Comparison of ENCODE assay signal across 17 cellular contexts in the genomic region with DNA sequence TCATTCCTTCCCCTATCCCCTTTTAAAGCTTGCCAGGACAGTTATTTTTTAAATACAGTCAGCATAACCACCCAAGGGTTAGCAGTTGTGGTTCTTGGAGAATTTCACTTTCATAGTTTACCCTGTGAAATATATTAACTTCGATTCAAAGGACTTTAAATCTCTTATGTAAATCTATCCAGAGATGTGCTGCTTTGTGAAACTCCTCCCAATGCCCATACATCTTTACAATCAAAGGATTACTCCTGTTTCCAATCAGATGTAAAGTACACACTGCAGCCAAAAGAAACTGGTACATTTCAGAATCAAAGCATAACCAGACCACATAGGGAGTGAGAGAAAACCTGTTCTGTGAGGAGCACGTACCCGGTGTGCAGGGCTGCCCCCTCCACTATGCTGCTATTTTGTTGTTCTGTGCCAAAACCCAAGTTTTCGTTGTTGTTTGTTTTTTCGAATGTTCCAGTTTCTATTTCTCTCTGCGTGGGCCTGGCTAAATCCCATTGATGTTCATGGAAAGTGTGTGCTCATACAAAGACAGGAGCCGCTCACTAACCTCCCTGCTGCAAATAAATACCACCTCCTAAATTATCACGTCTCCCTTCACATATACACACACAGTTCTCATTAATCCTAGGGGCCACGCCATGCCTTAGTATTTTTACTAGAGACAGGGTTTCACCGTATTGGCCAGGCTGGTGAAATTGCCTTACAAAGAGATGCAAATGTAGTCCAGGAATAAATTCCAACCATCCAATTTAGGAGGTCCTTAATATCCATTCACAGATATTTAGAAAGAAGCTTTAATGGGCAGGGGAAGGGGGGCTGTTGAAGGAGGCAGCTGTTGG. TPM values are rescaled to one million over a fixed set of nuclear protein-coding genes. Genes with fewer than 3 reads are reported as not detected.
DNase-seq lines count a peak whose midpoint lies in the region; ATAC-seq, FAIRE-seq and TF ChIP-seq lines count a peak whose summit lies in the region.
"Had no signal": no experiment of that assay in that cellular context is flagged by ENCODE, and none has a peak within 500 bp of the region (broad histone marks: within the 10 kb centered on the region; RNA-seq: fewer than 3 reads in every experiment).

No MANE protein-coding gene starts in this region.

- H3K36me3 ChIP-seq in Loucy (ENCODE audit: insufficient read depth, low read length): no peaks in the 10 kb centered on the region
- no peaks in the 10 kb centered on the region for H3K36me3 ChIP-seq in body of pancreas (replicated peaks in 1 of 2; ENCODE audit: insufficient read depth in 1 of 2, low read depth in 2 of 2)
- H3K36me3 ChIP-seq in neural progenitor cell: no peaks in the 10 kb centered on the region
- H3K36me3 ChIP-seq in Caco-2 (ENCODE audit: control insufficient read depth, insufficient read depth, low read length): no peaks in the 10 kb centered on the region
- no peaks in the 10 kb centered on the region for H3K36me3 ChIP-seq in small intestine (ENCODE audit: control insufficient read depth in 2 of 2, insufficient read depth in 2 of 2, low read length in 2 of 2)
- H3K36me3 ChIP-seq: SJCRH30, upper lobe of right lung had no signal

- H3K4me1 Mint-ChIP-seq in neural progenitor cell (peaks cover 46% of the 10 kb centered on the region), Caco-2 (ENCODE audit: low read depth, unreplicated experiment) (peaks cover 15% of the 10 kb centered on the region)
- H3K4me1 Mint-ChIP-seq: stimulated activated memory B cell treated with anti-CD40 and anti-IgM and Interleukin-4, amounts not matched to agents 10 μg/mL and 1 μg/mL and 100 μg/mL, for 72 hours had no signal

- CTCF ChIA-PET in Caco-2 (lab: Charles Lee): interaction anchor here (0.5 to 0.8 kb wide), 3 partner anchors 9 to 784 kb away, joined by 3 to 5 read pairs (median 5); no protein-coding TSS in a partner anchor

- H3K4me2 ChIP-seq in Loucy (ENCODE audit: low read depth, low read length, poor library complexity, severe bottlenecking) (peak overlapping the region; percentile 30), neural progenitor cell (peak overlapping the region; percentile 36)

- H3K27me3 Mint-ChIP-seq in neural progenitor cell (ENCODE audit: insufficient read depth, low read depth): peaks cover 11% of the 10 kb centered on the region
- H3K27me3 Mint-ChIP-seq in Caco-2 (ENCODE audit: insufficient read depth, unreplicated experiment): no peaks in the 10 kb centered on the region

- POLR2A ChIA-PET in Caco-2 (lab: Charles Lee): no interaction called here

- no peaks in the 10 kb centered on the region for H3K79me2 ChIP-seq in Loucy (ENCODE audit: insufficient read depth, low read length)
- H3K79me2 ChIP-seq in neural progenitor cell (ENCODE audit: low read depth): no peaks in the 10 kb centered on the region

- no peak for FAIRE-seq in small intestine (lab: Jason Lieb, UNC)

- H3K27me3 ChIP-seq in Loucy (ENCODE audit: insufficient read depth, low read length, poor library complexity, severe bottlenecking): no peaks in the 10 kb centered on the region
- H3K27me3 ChIP-seq in body of pancreas: no peaks in the 10 kb centered on the region
- H3K27me3 ChIP-seq in neural progenitor cell: no peaks in the 10 kb centered on the region
- H3K27me3 ChIP-seq in Caco-2 (replicated peaks; ENCODE audit: control insufficient read depth, insufficient read depth, low read length): no peaks in the 10 kb centered on the region
- H3K27me3 ChIP-seq in small intestine (ENCODE audit: control insufficient read depth in 2 of 2, insufficient read depth in 2 of 2, low read length in 2 of 2): no peaks in the 10 kb centered on the region
- H3K27me3 ChIP-seq: upper lobe of right lung had no signal

- ATAC-seq in body of pancreas: peak; percentile 63
- ATAC-seq: stimulated activated memory B cell treated with anti-CD40 and anti-IgM and Interleukin-4, amounts not matched to agents 10 μg/mL and 1 μg/mL and 100 μg/mL, for 72 hours; upper lobe of right lung had no signal

- intact Hi-C loops in body of pancreas (cut with DNase I) (no loop called here), Caco-2 (cut with micrococcal nuclease; ENCODE audit: unreplicated experiment) (no loop called here), posterior vena cava (cut with DNase I) (loop anchor here in 1 of 2 donors (10.0 kb wide), 1 partner anchor 50 kb away; the partner anchor contains the start of gene ATP9A)

- H2AFZ ChIP-seq in Loucy (ENCODE audit: low read length) (0 out of 2 replicates have a peak overlapping the region, but pooled peaks have one; percentile 23), neural progenitor cell (replicated peaks) (no peak overlapping the region)

- BruUV-seq in Caco-2 (replicated peaks; lab: Mats Ljungman, UMichigan): no TSS peak

- 49 to 64% methylated on average over 10 of the region's 10 CpGs for WGBS in body of pancreas, 2 donors
- 56 to 69% (median 67%) methylated on average over 10 of the region's 10 CpGs for WGBS in small intestine, 3 donors

- peak overlapping the region; percentile 47 for H3K27ac Mint-ChIP-seq in neural progenitor cell
- no peak overlapping the region for H3K27ac Mint-ChIP-seq in Caco-2 (ENCODE audit: unreplicated experiment)
- H3K27ac Mint-ChIP-seq: activated CD4-positive, alpha-beta memory T cell treated with anti-CD3 and anti-CD28 coated beads, Interleukin-2, amount 10 ng/mL, durations not matched to agents 7 days and 5 days; CD4-positive, alpha-beta memory T cell; stimulated activated memory B cell treated with anti-CD40 and anti-IgM and Interleukin-4, amounts not matched to agents 10 μg/mL and 1 μg/mL and 100 μg/mL, for 72 hours had no signal

- H3K9ac ChIP-seq in Loucy (ENCODE audit: low read depth, low read length, poor library complexity, severe bottlenecking): no peak overlapping the region
- H3K9ac ChIP-seq in neural progenitor cell: no peak overlapping the region

- no peak for TF ChIP-seq POLR2A in body of pancreas (IDR thresholded peaks at IDR 0.05)

- no peaks in the 10 kb centered on the region for H3K9me2 ChIP-seq in Loucy (replicated peaks; ENCODE audit: low read depth, low read length)

- H3K9me3 Mint-ChIP-seq in neural progenitor cell (no peaks in the 10 kb centered on the region), Caco-2 (ENCODE audit: unreplicated experiment) (no peaks in the 10 kb centered on the region)
- H3K9me3 Mint-ChIP-seq: activated CD4-positive, alpha-beta memory T cell treated with anti-CD3 and anti-CD28 coated beads, Interleukin-2, amount 10 ng/mL, durations not matched to agents 7 days and 5 days; CD4-positive, alpha-beta memory T cell; stimulated activated memory B cell treated with anti-CD40 and anti-IgM and Interleukin-4, amounts not matched to agents 10 μg/mL and 1 μg/mL and 100 μg/mL, for 72 hours had no signal

- H3K4me1 ChIP-seq in Loucy (ENCODE audit: insufficient read depth, low read length, poor library complexity, severe bottlenecking) (peaks cover 15% of the 10 kb centered on the region), body of pancreas (no peaks in the 10 kb centered on the region), neural progenitor cell (peaks cover 31% of the 10 kb centered on the region), Caco-2 (peaks cover 8% of the 10 kb centered on the region), small intestine (ENCODE audit: control insufficient read depth in 2 of 2, insufficient read depth in 1 of 2, low read depth in 1 of 2, low read length in 1 of 2) (no peaks in the 10 kb centered on the region)
- H3K4me1 ChIP-seq: SJCRH30, upper lobe of right lung had no signal

- DNase-seq in NCI-H82 (lab: John Stamatoyannopoulos, UW) (peak; percentile 8), NCI-H82 treated with DMSO at 0.1 percent for 48 hours (lab: John Stamatoyannopoulos, UW; ENCODE audit: unreplicated experiment) (no peak), body of pancreas (peak in 1 of 4 donors; percentile 9), neural progenitor cell (ENCODE audit: low spot score) (no peak), Caco-2 (no peak), small intestine (no peak), posterior vena cava (ENCODE audit: low spot score) (no peak)
- DNase-seq: activated CD4-positive, alpha-beta memory T cell treated with anti-CD3 and anti-CD28 coated beads, Interleukin-2, amount 10 ng/mL, durations not matched to agents 7 days and 5 days; CD4-positive, alpha-beta memory T cell; hypothalamus; NCI-H1105; NCI-H446; nucleus accumbens; SJCRH30; upper lobe of right lung had no signal

- H3K27ac ChIP-seq in body of pancreas (peak overlapping the region; percentile 5 to 56 (median 42)), neural progenitor cell (peak overlapping the region; percentile 36), small intestine (ENCODE audit: low read depth in 1 of 2, low read length in 1 of 2) (no peak overlapping the region)
- H3K27ac ChIP-seq: SJCRH30, upper lobe of right lung had no signal

- peaks cover 3% of the 10 kb centered on the region for H3K36me3 Mint-ChIP-seq in neural progenitor cell
- H3K36me3 Mint-ChIP-seq in Caco-2 (ENCODE audit: insufficient read depth, unreplicated experiment): peaks cover 41% of the 10 kb centered on the region
- H3K36me3 Mint-ChIP-seq: CD4-positive, alpha-beta memory T cell; stimulated activated memory B cell treated with anti-CD40 and anti-IgM and Interleukin-4, amounts not matched to agents 10 μg/mL and 1 μg/mL and 100 μg/mL, for 72 hours had no signal

- H3F3A ChIP-seq in Loucy (ENCODE audit: low read depth) (no peaks in the 10 kb centered on the region), neural progenitor cell (ENCODE audit: low read depth) (peaks cover 36% of the 10 kb centered on the region)

- H3K4me3 ChIP-seq in Loucy (ENCODE audit: low read length, poor library complexity, severe bottlenecking) (no peak overlapping the region), body of pancreas (no peak overlapping the region), neural progenitor cell (no peak overlapping the region), Caco-2 (ENCODE audit: low read depth, low read length) (no peak overlapping the region), small intestine (ENCODE audit: low read depth in 1 of 2, low read length in 2 of 2) (no peak overlapping the region)
- H3K4me3 ChIP-seq: SJCRH30, upper lobe of right lung had no signal

- H3K4me3 Mint-ChIP-seq in neural progenitor cell (no peak overlapping the region), Caco-2 (ENCODE audit: unreplicated experiment) (no peak overlapping the region)
- H3K4me3 Mint-ChIP-seq: activated CD4-positive, alpha-beta memory T cell treated with anti-CD3 and anti-CD28 coated beads, Interleukin-2, amount 10 ng/mL, durations not matched to agents 7 days and 5 days; CD4-positive, alpha-beta memory T cell; stimulated activated memory B cell treated with anti-CD40 and anti-IgM and Interleukin-4, amounts not matched to agents 10 μg/mL and 1 μg/mL and 100 μg/mL, for 72 hours had no signal

- no peak for TF ChIP-seq CTCF in Loucy (conservative IDR thresholded peaks at IDR 0.05; ENCODE audit: low read length)
- TF ChIP-seq CTCF in body of pancreas (IDR thresholded peaks at IDR 0.05): no peak
- no peak for TF ChIP-seq CTCF in neural progenitor cell (IDR thresholded peaks at IDR 0.05)
- no peak for TF ChIP-seq CTCF in Caco-2 (IDR thresholded peaks at IDR 0.05; ENCODE audit: insufficient read depth in 1 of 2, low read depth in 1 of 2, low read length in 1 of 2, severe bottlenecking in 1 of 2, unreplicated experiment in 1 of 2)

- H4K20me1 ChIP-seq in Loucy (ENCODE audit: insufficient read depth, low read length, poor library complexity, severe bottlenecking): no peaks in the 10 kb centered on the region
- H4K20me1 ChIP-seq in neural progenitor cell (ENCODE audit: low read depth): no peaks in the 10 kb centered on the region

- H3K9me3 ChIP-seq in Loucy (ENCODE audit: insufficient read depth, low read depth, low read length) (no peaks in the 10 kb centered on the region), body of pancreas (no peaks in the 10 kb centered on the region), neural progenitor cell (ENCODE audit: low read depth) (no peaks in the 10 kb centered on the region), Caco-2 (no peaks in the 10 kb centered on the region), small intestine (ENCODE audit: control insufficient read depth, low read depth) (no peaks in the 10 kb centered on the region)
- H3K9me3 ChIP-seq: SJCRH30, upper lobe of right lung had no signal

RNA-seq across cellular contexts. Expression of gene ATP9A, which starts 52.9 kb away (rescaled TPM):
- 10 to 100 TPM; 16.8 to 24.6 TPM for total RNA-seq in body of pancreas
- 17.6 and 18.2 TPM in 2 replicates for total RNA-seq in neural progenitor cell (ENCODE audit: low replicate concordance)
- 102 and 104 TPM in 2 replicates for total RNA-seq in Caco-2 (2022)
- polyA plus RNA-seq in small intestine: 10 to 100 TPM in 1 of 3 donors, 1 to 10 TPM in 2; 4.1 to 15.3 (median 5.6) TPM
- 10 to 100 TPM; 36.6 to 61.2 TPM for total RNA-seq in posterior vena cava

Comparison
In these comparisons a context has a peak if more than half of its experiments do, and no peak if none do; other contexts are left out.
1. H3K27ac ChIP-seq: peak in body of pancreas (4 of 4) and neural progenitor cell (single experiment); none in small intestine (0 of 2).